33 cellular contexts compared by ENCODE assay signal in the genomic region with DNA sequence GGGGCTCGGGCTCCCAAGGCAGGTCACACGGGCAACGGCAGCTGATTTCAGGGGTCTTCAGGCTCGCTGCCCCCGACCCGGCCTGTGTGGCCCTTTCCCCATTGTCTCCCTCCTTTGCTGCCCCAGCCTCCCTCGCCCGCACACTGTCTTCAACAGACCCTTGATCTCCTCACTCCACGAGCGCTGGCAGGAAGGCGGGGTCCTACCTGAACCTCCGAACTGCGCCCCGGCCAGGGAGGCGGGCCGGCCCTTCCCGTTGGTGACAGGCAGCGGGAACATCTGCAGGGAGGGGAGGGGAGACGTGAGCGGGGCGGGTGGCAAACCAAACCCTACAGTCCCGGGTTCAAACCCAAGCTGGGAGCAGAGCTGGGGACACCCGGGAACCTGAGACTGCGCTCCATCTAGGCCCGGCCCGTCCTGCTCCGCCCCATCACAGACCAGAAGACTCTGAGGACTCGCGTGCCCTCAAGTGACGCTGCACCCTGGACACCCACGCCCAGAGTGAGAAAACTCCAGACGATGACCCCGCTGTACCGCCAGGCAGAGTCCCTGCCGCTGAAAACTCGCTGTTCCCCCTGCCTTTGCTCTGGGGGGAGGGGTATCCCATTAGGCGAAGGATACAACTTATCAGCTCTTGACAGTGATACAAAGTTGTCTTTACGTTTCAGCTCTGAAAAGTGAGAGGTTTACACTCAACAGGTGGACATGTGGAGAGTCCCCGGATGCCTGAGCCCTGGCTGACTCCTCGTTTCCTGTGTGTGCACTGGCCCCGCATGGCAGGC. TPM values are rescaled to one million over a fixed set of nuclear protein-coding genes. Genes with fewer than 3 reads are reported as not detected.
DNase-seq lines count a peak whose midpoint lies in the region; ATAC-seq and TF ChIP-seq lines count a peak whose summit lies in the region.
"Had no signal": no experiment of that assay in that cellular context is flagged by ENCODE, and none has a peak within 500 bp of the region (broad histone marks: within the 10 kb centered on the region; RNA-seq: fewer than 3 reads in every experiment).

No MANE protein-coding gene starts in this region.

- H3K9me3 Mint-ChIP-seq in stimulated activated naive B cell treated with anti-CD40 and anti-IgM and Interleukin-4, amounts not matched to agents 10 μg/mL and 1 μg/mL and 100 μg/mL, for 72 hours, result no peaks in the 10 kb centered on the region
- H3K9me3 Mint-ChIP-seq: activated naive CD8-positive, alpha-beta T cell treated with anti-CD3 and anti-CD28 coated beads, Interleukin-2, amount 50 U/mL, for 24 hours; CD4-positive, alpha-beta T cell; dendritic cell treated with granulocyte-macrophage colony-stimulating factor and Interleukin-4, amounts not matched to agents 40 ng/mL and 50 ng/mL, for 4 days; immature natural killer cell had no signal

- peak overlapping the region; percentile 43 to 51 for H3K4me3 Mint-ChIP-seq in stimulated activated naive B cell treated with anti-CD40 and anti-IgM and Interleukin-4, amounts not matched to agents 10 μg/mL and 1 μg/mL and 100 μg/mL, for 72 hours
- H3K4me3 Mint-ChIP-seq: activated CD8-positive, alpha-beta memory T cell treated with anti-CD3 and anti-CD28 coated beads, Interleukin-2, amount 10 ng/mL, durations not matched to agents 7 days and 5 days; activated naive CD8-positive, alpha-beta T cell treated with anti-CD3 and anti-CD28 coated beads, Interleukin-2, amount 50 U/mL, for 24 hours; CD4-positive, alpha-beta T cell; dendritic cell treated with granulocyte-macrophage colony-stimulating factor and Interleukin-4, amounts not matched to agents 40 ng/mL and 50 ng/mL, for 4 days; immature natural killer cell; naive thymus-derived CD4-positive, alpha-beta T cell had no signal

- H3K36me3 Mint-ChIP-seq in stimulated activated naive B cell treated with anti-CD40 and anti-IgM and Interleukin-4, amounts not matched to agents 10 μg/mL and 1 μg/mL and 100 μg/mL, for 72 hours, result peaks cover 49 to 52% of the 10 kb centered on the region in 2 donors
- H3K36me3 Mint-ChIP-seq: immature natural killer cell had no signal

- H3K9me3 ChIP-seq in cardiac muscle cell (ENCODE audit: low read depth), result no peaks in the 10 kb centered on the region
- H3K9me3 ChIP-seq in right atrium auricular region, result no peaks in the 10 kb centered on the region
- H3K9me3 ChIP-seq in Karpas-422 (ENCODE audit: low read length), result no peaks in the 10 kb centered on the region
- no peaks in the 10 kb centered on the region for H3K9me3 ChIP-seq in ectodermal cell (ENCODE audit: control insufficient read depth, low read length)
- H3K9me3 ChIP-seq in SK-N-SH, result no peaks in the 10 kb centered on the region
- H3K9me3 ChIP-seq: esophagus squamous epithelium, MG63 had no signal

- no peak for ATAC-seq in stimulated activated naive B cell treated with anti-CD40 and anti-IgM and Interleukin-4, amounts not matched to agents 10 μg/mL and 1 μg/mL and 100 μg/mL, for 72 hours (replicated peaks)
- no peak for ATAC-seq in GM21515 (IDR thresholded peaks at IDR 0.05; ENCODE audit: unreplicated experiment)
- ATAC-seq: activated CD8-positive, alpha-beta memory T cell treated with anti-CD3 and anti-CD28 coated beads, Interleukin-2, amount 10 ng/mL, durations not matched to agents 7 days and 5 days; activated naive CD8-positive, alpha-beta T cell treated with anti-CD3 and anti-CD28 coated beads, Interleukin-2, amount 50 U/mL, for 24 hours; left lobe of liver; naive thymus-derived CD4-positive, alpha-beta T cell had no signal

- H3K27me3 ChIP-seq in cardiac muscle cell (no peaks in the 10 kb centered on the region), right atrium auricular region (no peaks in the 10 kb centered on the region), Karpas-422 (ENCODE audit: low read length) (no peaks in the 10 kb centered on the region), ectodermal cell (ENCODE audit: control insufficient read depth, insufficient read depth, low read length, poor library complexity, severe bottlenecking) (no peaks in the 10 kb centered on the region), SK-N-SH (ENCODE audit: insufficient read depth) (no peaks in the 10 kb centered on the region)
- H3K27me3 ChIP-seq: esophagus squamous epithelium, hepatocyte, MG63 had no signal

- POLR2A ChIA-PET in SK-N-SH (lab: Yijun Ruan, JAX), result no interaction called here

- peaks cover 69% of the 10 kb centered on the region for H3K79me2 ChIP-seq in Karpas-422 (ENCODE audit: low read length)
- peaks cover 61% of the 10 kb centered on the region for H3K79me2 ChIP-seq in SK-N-SH (ENCODE audit: insufficient read depth)

- no peak overlapping the region for H3K4me3 ChIP-seq in cardiac muscle cell
- no peak overlapping the region for H3K4me3 ChIP-seq in right atrium auricular region
- H3K4me3 ChIP-seq in Karpas-422 (ENCODE audit: low read length), result no peak overlapping the region
- H3K4me3 ChIP-seq in ectodermal cell (ENCODE audit: insufficient read depth, low read depth, low read length), result no peak overlapping the region
- no peak overlapping the region for H3K4me3 ChIP-seq in SK-N-SH (ENCODE audit: low read depth in 2 of 2, low read length in 1 of 2)
- H3K4me3 ChIP-seq: esophagus squamous epithelium, hepatocyte, MG63, smooth muscle cell had no signal

- DNase-seq in cardiac muscle cell (ENCODE audit: low read depth in 1 of 2, low spot score in 1 of 2) (no peak), right atrium auricular region (ENCODE audit: low spot score) (no peak), Karpas-422 (no peak), glomerular visceral epithelial cell (ENCODE audit: extremely low spot score) (no peak), SK-N-SH (no peak)
- no peak for DNase-seq in stimulated activated naive B cell treated with anti-CD40 and anti-IgM and Interleukin-4, amounts not matched to agents 10 μg/mL and 1 μg/mL and 100 μg/mL, for 72 hours
- DNase-seq: activated CD4-positive, alpha-beta T cell treated with anti-CD3 and anti-CD28 coated beads, Interleukin-2, amount 50 U/mL, for 1 hour; activated CD8-positive, alpha-beta memory T cell treated with anti-CD3 and anti-CD28 coated beads, Interleukin-2, amount 10 ng/mL, durations not matched to agents 7 days and 5 days; activated naive CD8-positive, alpha-beta T cell treated with anti-CD3 and anti-CD28 coated beads, Interleukin-2, amount 50 U/mL, for 24 hours; activated T-cell treated with anti-CD3 and anti-CD28 coated beads, Interleukin-2, amount 50 U/mL, for 48 hours; CD4-positive, alpha-beta T cell; central memory CD4-positive, alpha-beta T cell; esophagus squamous epithelium; foreskin melanocyte; HCEC 1CT; immature natural killer cell; KBM-7; MG63; naive thymus-derived CD4-positive, alpha-beta T cell; NCI-H2107; NCI-H774; OCI-M1; Right ventricle myocardium superior; stimulated activated CD4-positive, alpha-beta T cell treated with anti-CD3 and anti-CD28 coated beads, Interleukin-1b, Interleukin-23, amount 100 ng/mL, for 48 hours; substantia nigra had no signal

- H3K4me1 ChIP-seq in cardiac muscle cell (ENCODE audit: low read depth) (no peaks in the 10 kb centered on the region), right atrium auricular region (peaks cover 0 to 13% of the 10 kb centered on the region in 2 donors), Karpas-422 (ENCODE audit: low read length) (peaks cover 42% of the 10 kb centered on the region), ectodermal cell (ENCODE audit: control insufficient read depth, insufficient read depth, low read length) (peaks cover 14% of the 10 kb centered on the region), SK-N-SH (ENCODE audit: control insufficient read depth in 1 of 2, insufficient read depth in 2 of 2, low read depth in 1 of 2, low read length in 1 of 2) (peaks cover 0 to 9% of the 10 kb centered on the region in 2 experiments; a peak in 2 of 4 replicates)

- TF ChIP-seq EP300 in SK-N-SH (IDR thresholded peaks at IDR 0.05; ENCODE audit: borderline replicate concordance in 1 of 2, low read depth in 1 of 2, low read length in 1 of 2), result no peak

- peaks cover 43 to 75% of the 10 kb centered on the region in 2 donors for H3K4me1 Mint-ChIP-seq in stimulated activated naive B cell treated with anti-CD40 and anti-IgM and Interleukin-4, amounts not matched to agents 10 μg/mL and 1 μg/mL and 100 μg/mL, for 72 hours

- CTCF ChIA-PET in SK-N-SH (lab: Yijun Ruan, JAX), result interaction anchor here (0.8 kb wide), 1 partner anchor 191 kb away, joined by 4 read pairs; no protein-coding TSS in a partner anchor

- H3K4me2 ChIP-seq in Karpas-422 (ENCODE audit: low read depth, low read length, poor library complexity, severe bottlenecking) (no peak overlapping the region), SK-N-SH (no peak overlapping the region)
- H3K4me2 ChIP-seq: hepatocyte, smooth muscle cell had no signal

- H3K27ac Mint-ChIP-seq in stimulated activated naive B cell treated with anti-CD40 and anti-IgM and Interleukin-4, amounts not matched to agents 10 μg/mL and 1 μg/mL and 100 μg/mL, for 72 hours, result peak overlapping the region; percentile 76
- H3K27ac Mint-ChIP-seq: activated CD8-positive, alpha-beta memory T cell treated with anti-CD3 and anti-CD28 coated beads, Interleukin-2, amount 10 ng/mL, durations not matched to agents 7 days and 5 days; CD4-positive, alpha-beta T cell; dendritic cell treated with granulocyte-macrophage colony-stimulating factor and Interleukin-4, amounts not matched to agents 40 ng/mL and 50 ng/mL, for 4 days had no signal

- no peak overlapping the region for H3K9ac ChIP-seq in Karpas-422 (ENCODE audit: low read length)
- no peak overlapping the region for H3K9ac ChIP-seq in SK-N-SH

- H4K20me1 ChIP-seq in Karpas-422 (ENCODE audit: insufficient read depth, low read depth, low read length) (no peaks in the 10 kb centered on the region; the same call in 1 of the 2 replicates), SK-N-SH (ENCODE audit: insufficient read depth) (peaks cover 57% of the 10 kb centered on the region)

- no peaks in the 10 kb centered on the region for H3K9me2 ChIP-seq in Karpas-422 (replicated peaks; ENCODE audit: insufficient read depth, low read length)
- no peaks in the 10 kb centered on the region for H3K9me2 ChIP-seq in SK-N-SH

- H2AFZ ChIP-seq in Karpas-422 (ENCODE audit: low read length) (no peak overlapping the region), SK-N-SH (ENCODE audit: low read depth) (no peak overlapping the region)
- H2AFZ ChIP-seq: hepatocyte had no signal

- peaks cover 7% of the 10 kb centered on the region for H3F3A ChIP-seq in SK-N-SH (replicated peaks; ENCODE audit: insufficient read depth)

- TF ChIP-seq RAD21 in SK-N-SH (IDR thresholded peaks at IDR 0.05; ENCODE audit: low read length), result no peak

- TF ChIP-seq CTCF in cardiac muscle cell (IDR thresholded peaks at IDR 0.05; ENCODE audit: low read depth, low read length) (no peak), right atrium auricular region (IDR thresholded peaks at IDR 0.05) (no peak), SK-N-SH (IDR thresholded peaks at IDR 0.05) (no peak)

- H3K27ac ChIP-seq in cardiac muscle cell (peak overlapping the region; percentile 11), right atrium auricular region (no peak overlapping the region), Karpas-422 (ENCODE audit: low read length) (peak overlapping the region; percentile 93), ectodermal cell (ENCODE audit: insufficient read depth, low read depth, low read length, poor library complexity, severe bottlenecking) (peak overlapping the region; percentile 8), SK-N-SH (ENCODE audit: low read depth in 2 of 2, low read length in 1 of 2) (no peak overlapping the region)
- H3K27ac ChIP-seq: 22Rv1, esophagus squamous epithelium, hepatocyte, VCaP had no signal

- H3K36me3 ChIP-seq in cardiac muscle cell, result peaks cover 5% of the 10 kb centered on the region
- peaks cover 9% of the 10 kb centered on the region for H3K36me3 ChIP-seq in right atrium auricular region
- H3K36me3 ChIP-seq in Karpas-422 (ENCODE audit: insufficient read depth, low read length), result peaks cover 32% of the 10 kb centered on the region; the same call in 1 of the 2 replicates
- H3K36me3 ChIP-seq in ectodermal cell (ENCODE audit: control insufficient read depth, insufficient read depth, low read length), result peaks cover 63% of the 10 kb centered on the region
- H3K36me3 ChIP-seq in SK-N-SH (replicated peaks in 1 of 2; ENCODE audit: control insufficient read depth in 1 of 2, insufficient read depth in 2 of 2, low read length in 1 of 2), result peaks cover 14 to 50% of the 10 kb centered on the region in 2 experiments

- WGBS in ectodermal cell, 2 experiments, result 95 to 96% methylated on average over 41 of the region's 41 CpGs
- 96% methylated on average over 25 of the region's 41 CpGs for WGBS in SK-N-SH (ENCODE audit: low lambda C conversion rate)

- no peaks in the 10 kb centered on the region for H3K27me3 Mint-ChIP-seq in stimulated activated naive B cell treated with anti-CD40 and anti-IgM and Interleukin-4, amounts not matched to agents 10 μg/mL and 1 μg/mL and 100 μg/mL, for 72 hours
- H3K27me3 Mint-ChIP-seq: activated CD8-positive, alpha-beta memory T cell treated with anti-CD3 and anti-CD28 coated beads, Interleukin-2, amount 10 ng/mL, durations not matched to agents 7 days and 5 days; activated naive CD8-positive, alpha-beta T cell treated with anti-CD3 and anti-CD28 coated beads, Interleukin-2, amount 50 U/mL, for 24 hours; CD4-positive, alpha-beta T cell; naive thymus-derived CD4-positive, alpha-beta T cell had no signal

RNA-seq across cellular contexts. Expression of gene TCF3, which starts 6.1 kb away (rescaled TPM):
- total RNA-seq in cardiac muscle cell (250 and 281 TPM in 2 replicates), right atrium auricular region (10 to 100 TPM; 18.5 to 28.7 TPM)
- polyA plus RNA-seq in cardiac muscle cell (110 and 136 TPM in 2 replicates), SK-N-SH (2012; rRNA removed) (81.3 and 104 TPM in 2 replicates)
- 91.5 and 284 TPM in 2 replicates for total RNA-seq in Karpas-422 (2014; rRNA removed; shearing (Covaris generic); ENCODE audit: low replicate concordance)
- 313 TPM for polyA plus RNA-seq in ectodermal cell (2013, experiment 1 of 4)
- 315 TPM for polyA plus RNA-seq in ectodermal cell (2013, experiment 2 of 4)
- 250 TPM for polyA plus RNA-seq in ectodermal cell (2013, experiment 3 of 4)
- 276 TPM for polyA plus RNA-seq in ectodermal cell (2013, experiment 4 of 4)
- 49.6 and 82.9 TPM in 2 replicates for polyA plus RNA-seq in SK-N-SH (2012; cell fraction: cytosol; rRNA removed)
- polyA plus RNA-seq in SK-N-SH (2012; cell fraction: nucleus; rRNA removed), result 173 and 175 TPM in 2 replicates

RNA-seq across cellular contexts. Expression of gene UQCR11, which starts 41.1 kb away (rescaled TPM):
- total RNA-seq in cardiac muscle cell (73.6 and 161 TPM in 2 replicates), right atrium auricular region (100 to 1,000 TPM; 172 to 191 TPM)
- polyA plus RNA-seq in cardiac muscle cell (842 and 1,116 TPM in 2 replicates), SK-N-SH (2012; rRNA removed) (247 and 372 TPM in 2 replicates)
- 106 and 170 TPM in 2 replicates for total RNA-seq in Karpas-422 (2014; rRNA removed; shearing (Covaris generic); ENCODE audit: low replicate concordance)
- polyA plus RNA-seq in ectodermal cell (2013, experiment 1 of 4), result 141 TPM
- polyA plus RNA-seq in ectodermal cell (2013, experiment 2 of 4), result 140 TPM
- polyA plus RNA-seq in ectodermal cell (2013, experiment 3 of 4), result 151 TPM
- polyA plus RNA-seq in ectodermal cell (2013, experiment 4 of 4), result 184 TPM
- polyA plus RNA-seq in SK-N-SH (2012; cell fraction: cytosol; rRNA removed), result 232 and 233 TPM in 2 replicates
- polyA plus RNA-seq in SK-N-SH (2012; cell fraction: nucleus; rRNA removed), result 81.2 and 187 TPM in 2 replicates

RNA-seq across cellular contexts. Expression of gene MBD3, which starts 53.7 kb away (rescaled TPM):
- total RNA-seq in cardiac muscle cell (171 and 179 TPM in 2 replicates), right atrium auricular region (10 to 100 TPM; 64.3 to 86.8 TPM)
- polyA plus RNA-seq in cardiac muscle cell (71.6 and 93.3 TPM in 2 replicates), SK-N-SH (2012; rRNA removed) (74.1 and 96.5 TPM in 2 replicates)
- 42.2 and 124 TPM in 2 replicates for total RNA-seq in Karpas-422 (2014; rRNA removed; shearing (Covaris generic); ENCODE audit: low replicate concordance)
- polyA plus RNA-seq in ectodermal cell (2013, experiment 1 of 4), result 100 TPM
- 99.7 TPM for polyA plus RNA-seq in ectodermal cell (2013, experiment 2 of 4)
- 65.2 TPM for polyA plus RNA-seq in ectodermal cell (2013, experiment 3 of 4)
- 64.4 TPM for polyA plus RNA-seq in ectodermal cell (2013, experiment 4 of 4)
- polyA plus RNA-seq in SK-N-SH (2012; cell fraction: cytosol; rRNA removed), result 44.9 and 52.3 TPM in 2 replicates
- 183 and 250 TPM in 2 replicates for polyA plus RNA-seq in SK-N-SH (2012; cell fraction: nucleus; rRNA removed)

Comparison
In these comparisons a context has a peak if more than half of its experiments do, and no peak if none do; other contexts are left out.
1. H3K27ac ChIP-seq: peak in cardiac muscle cell (single experiment), Karpas-422 (single experiment) and ectodermal cell (single experiment); none in right atrium auricular region (0 of 2) and SK-N-SH (0 of 2).